Comparison of ENCODE assay signal across 1 cellular context in the genomic region with DNA sequence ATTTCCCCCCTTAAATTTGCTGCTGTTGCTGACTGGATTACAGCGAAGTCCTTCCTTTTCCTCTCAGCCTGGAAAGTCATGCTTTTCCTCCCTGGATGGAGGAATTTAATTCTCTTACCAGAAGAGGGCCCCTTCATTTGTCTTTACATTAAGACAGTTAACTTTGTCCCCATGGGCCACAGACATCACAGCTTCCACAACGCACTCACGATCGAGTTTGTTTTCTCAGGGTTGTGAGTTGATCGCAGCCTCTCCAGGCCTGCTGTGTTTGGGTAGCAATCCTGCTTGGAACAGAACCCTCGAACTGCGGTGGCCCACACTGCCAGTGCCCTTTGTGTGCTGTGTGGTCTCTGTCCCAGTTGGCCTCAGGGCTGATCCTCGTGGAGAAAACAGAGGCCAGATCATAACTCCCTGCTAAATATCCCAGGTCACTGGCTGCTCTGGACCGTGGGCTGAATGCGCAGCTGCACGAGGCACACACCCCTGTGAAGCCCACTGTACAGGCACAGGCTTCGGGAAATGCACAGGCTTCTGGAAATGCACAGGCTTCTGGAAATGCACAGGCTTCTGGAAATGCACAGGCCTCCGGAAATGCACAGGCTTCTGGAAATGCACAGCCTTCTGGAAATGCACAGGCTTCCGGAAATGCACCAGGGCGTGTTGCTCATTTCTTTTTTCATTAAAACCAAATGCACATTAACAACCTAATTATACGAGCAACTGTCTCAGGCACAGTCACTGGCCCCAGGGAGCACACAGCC.
TF ChIP-seq lines count a peak whose summit lies in the region.

No MANE protein-coding gene starts in this region.

TF ChIP-seq in K562, 482 proteins besides CTCF, POLR2A, EP300 and RAD21 (continued from another document):
- TF ChIP-seq, protein P1, sequence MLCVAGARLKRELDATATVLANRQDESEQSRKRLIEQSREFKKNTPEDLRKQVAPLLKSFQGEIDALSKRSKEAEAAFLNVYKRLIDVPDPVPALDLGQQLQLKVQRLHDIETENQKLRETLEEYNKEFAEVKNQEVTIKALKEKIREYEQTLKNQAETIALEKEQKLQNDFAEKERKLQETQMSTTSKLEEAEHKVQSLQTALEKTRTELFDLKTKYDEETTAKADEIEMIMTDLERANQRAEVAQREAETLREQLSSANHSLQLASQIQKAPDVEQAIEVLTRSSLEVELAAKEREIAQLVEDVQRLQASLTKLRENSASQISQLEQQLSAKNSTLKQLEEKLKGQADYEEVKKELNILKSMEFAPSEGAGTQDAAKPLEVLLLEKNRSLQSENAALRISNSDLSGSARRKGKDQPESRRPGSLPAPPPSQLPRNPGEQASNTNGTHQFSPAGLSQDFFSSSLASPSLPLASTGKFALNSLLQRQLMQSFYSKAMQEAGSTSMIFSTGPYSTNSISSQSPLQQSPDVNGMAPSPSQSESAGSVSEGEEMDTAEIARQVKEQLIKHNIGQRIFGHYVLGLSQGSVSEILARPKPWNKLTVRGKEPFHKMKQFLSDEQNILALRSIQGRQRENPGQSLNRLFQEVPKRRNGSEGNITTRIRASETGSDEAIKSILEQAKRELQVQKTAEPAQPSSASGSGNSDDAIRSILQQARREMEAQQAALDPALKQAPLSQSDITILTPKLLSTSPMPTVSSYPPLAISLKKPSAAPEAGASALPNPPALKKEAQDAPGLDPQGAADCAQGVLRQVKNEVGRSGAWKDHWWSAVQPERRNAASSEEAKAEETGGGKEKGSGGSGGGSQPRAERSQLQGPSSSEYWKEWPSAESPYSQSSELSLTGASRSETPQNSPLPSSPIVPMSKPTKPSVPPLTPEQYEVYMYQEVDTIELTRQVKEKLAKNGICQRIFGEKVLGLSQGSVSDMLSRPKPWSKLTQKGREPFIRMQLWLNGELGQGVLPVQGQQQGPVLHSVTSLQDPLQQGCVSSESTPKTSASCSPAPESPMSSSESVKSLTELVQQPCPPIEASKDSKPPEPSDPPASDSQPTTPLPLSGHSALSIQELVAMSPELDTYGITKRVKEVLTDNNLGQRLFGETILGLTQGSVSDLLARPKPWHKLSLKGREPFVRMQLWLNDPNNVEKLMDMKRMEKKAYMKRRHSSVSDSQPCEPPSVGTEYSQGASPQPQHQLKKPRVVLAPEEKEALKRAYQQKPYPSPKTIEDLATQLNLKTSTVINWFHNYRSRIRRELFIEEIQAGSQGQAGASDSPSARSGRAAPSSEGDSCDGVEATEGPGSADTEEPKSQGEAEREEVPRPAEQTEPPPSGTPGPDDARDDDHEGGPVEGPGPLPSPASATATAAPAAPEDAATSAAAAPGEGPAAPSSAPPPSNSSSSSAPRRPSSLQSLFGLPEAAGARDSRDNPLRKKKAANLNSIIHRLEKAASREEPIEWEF (CRISPR knock-in tag; IDR thresholded peaks at IDR 0.05), result no peak
- TF ChIP-seq, protein P2, sequence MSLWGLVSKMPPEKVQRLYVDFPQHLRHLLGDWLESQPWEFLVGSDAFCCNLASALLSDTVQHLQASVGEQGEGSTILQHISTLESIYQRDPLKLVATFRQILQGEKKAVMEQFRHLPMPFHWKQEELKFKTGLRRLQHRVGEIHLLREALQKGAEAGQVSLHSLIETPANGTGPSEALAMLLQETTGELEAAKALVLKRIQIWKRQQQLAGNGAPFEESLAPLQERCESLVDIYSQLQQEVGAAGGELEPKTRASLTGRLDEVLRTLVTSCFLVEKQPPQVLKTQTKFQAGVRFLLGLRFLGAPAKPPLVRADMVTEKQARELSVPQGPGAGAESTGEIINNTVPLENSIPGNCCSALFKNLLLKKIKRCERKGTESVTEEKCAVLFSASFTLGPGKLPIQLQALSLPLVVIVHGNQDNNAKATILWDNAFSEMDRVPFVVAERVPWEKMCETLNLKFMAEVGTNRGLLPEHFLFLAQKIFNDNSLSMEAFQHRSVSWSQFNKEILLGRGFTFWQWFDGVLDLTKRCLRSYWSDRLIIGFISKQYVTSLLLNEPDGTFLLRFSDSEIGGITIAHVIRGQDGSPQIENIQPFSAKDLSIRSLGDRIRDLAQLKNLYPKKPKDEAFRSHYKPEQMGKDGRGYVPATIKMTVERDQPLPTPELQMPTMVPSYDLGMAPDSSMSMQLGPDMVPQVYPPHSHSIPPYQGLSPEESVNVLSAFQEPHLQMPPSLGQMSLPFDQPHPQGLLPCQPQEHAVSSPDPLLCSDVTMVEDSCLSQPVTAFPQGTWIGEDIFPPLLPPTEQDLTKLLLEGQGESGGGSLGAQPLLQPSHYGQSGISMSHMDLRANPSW (CRISPR knock-in tag; IDR thresholded peaks at IDR 0.05), result no peak
- TF ChIP-seq, protein P3, sequence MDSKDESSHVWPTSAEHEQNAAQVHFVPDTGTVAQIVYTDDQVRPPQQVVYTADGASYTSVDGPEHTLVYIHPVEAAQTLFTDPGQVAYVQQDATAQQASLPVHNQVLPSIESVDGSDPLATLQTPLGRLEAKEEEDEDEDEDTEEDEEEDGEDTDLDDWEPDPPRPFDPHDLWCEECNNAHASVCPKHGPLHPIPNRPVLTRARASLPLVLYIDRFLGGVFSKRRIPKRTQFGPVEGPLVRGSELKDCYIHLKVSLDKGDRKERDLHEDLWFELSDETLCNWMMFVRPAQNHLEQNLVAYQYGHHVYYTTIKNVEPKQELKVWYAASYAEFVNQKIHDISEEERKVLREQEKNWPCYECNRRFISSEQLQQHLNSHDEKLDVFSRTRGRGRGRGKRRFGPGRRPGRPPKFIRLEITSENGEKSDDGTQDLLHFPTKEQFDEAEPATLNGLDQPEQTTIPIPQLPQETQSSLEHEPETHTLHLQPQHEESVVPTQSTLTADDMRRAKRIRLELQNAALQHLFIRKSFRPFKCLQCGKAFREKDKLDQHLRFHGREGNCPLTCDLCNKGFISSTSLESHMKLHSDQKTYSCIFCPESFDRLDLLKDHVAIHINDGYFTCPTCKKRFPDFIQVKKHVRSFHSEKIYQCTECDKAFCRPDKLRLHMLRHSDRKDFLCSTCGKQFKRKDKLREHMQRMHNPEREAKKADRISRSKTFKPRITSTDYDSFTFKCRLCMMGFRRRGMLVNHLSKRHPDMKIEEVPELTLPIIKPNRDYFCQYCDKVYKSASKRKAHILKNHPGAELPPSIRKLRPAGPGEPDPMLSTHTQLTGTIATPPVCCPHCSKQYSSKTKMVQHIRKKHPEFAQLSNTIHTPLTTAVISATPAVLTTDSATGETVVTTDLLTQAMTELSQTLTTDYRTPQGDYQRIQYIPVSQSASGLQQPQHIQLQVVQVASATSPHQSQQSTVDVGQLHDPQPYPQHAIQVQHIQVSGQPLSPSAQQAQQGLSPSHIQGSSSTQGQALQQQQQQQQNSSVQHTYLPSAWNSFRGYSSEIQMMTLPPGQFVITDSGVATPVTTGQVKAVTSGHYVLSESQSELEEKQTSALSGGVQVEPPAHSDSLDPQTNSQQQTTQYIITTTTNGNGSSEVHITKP (IDR thresholded peaks at IDR 0.05; ENCODE audit: partially characterized antibody), result no peak
- TF ChIP-seq, protein P4, sequence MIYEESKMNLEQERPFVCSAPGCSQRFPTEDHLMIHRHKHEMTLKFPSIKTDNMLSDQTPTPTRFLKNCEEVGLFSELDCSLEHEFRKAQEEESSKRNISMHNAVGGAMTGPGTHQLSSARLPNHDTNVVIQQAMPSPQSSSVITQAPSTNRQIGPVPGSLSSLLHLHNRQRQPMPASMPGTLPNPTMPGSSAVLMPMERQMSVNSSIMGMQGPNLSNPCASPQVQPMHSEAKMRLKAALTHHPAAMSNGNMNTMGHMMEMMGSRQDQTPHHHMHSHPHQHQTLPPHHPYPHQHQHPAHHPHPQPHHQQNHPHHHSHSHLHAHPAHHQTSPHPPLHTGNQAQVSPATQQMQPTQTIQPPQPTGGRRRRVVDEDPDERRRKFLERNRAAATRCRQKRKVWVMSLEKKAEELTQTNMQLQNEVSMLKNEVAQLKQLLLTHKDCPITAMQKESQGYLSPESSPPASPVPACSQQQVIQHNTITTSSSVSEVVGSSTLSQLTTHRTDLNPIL (CRISPR knock-in tag; IDR thresholded peaks at IDR 0.05), result no peak
- no peak for TF ChIP-seq MED1 (CRISPR knock-in tag; IDR thresholded peaks at IDR 0.05; ENCODE audit: borderline replicate concordance)
- no peak for TF ChIP-seq XRCC5 (IDR thresholded peaks at IDR 0.05; ENCODE audit: low read depth, low read length)
- TF ChIP-seq, protein P5, sequence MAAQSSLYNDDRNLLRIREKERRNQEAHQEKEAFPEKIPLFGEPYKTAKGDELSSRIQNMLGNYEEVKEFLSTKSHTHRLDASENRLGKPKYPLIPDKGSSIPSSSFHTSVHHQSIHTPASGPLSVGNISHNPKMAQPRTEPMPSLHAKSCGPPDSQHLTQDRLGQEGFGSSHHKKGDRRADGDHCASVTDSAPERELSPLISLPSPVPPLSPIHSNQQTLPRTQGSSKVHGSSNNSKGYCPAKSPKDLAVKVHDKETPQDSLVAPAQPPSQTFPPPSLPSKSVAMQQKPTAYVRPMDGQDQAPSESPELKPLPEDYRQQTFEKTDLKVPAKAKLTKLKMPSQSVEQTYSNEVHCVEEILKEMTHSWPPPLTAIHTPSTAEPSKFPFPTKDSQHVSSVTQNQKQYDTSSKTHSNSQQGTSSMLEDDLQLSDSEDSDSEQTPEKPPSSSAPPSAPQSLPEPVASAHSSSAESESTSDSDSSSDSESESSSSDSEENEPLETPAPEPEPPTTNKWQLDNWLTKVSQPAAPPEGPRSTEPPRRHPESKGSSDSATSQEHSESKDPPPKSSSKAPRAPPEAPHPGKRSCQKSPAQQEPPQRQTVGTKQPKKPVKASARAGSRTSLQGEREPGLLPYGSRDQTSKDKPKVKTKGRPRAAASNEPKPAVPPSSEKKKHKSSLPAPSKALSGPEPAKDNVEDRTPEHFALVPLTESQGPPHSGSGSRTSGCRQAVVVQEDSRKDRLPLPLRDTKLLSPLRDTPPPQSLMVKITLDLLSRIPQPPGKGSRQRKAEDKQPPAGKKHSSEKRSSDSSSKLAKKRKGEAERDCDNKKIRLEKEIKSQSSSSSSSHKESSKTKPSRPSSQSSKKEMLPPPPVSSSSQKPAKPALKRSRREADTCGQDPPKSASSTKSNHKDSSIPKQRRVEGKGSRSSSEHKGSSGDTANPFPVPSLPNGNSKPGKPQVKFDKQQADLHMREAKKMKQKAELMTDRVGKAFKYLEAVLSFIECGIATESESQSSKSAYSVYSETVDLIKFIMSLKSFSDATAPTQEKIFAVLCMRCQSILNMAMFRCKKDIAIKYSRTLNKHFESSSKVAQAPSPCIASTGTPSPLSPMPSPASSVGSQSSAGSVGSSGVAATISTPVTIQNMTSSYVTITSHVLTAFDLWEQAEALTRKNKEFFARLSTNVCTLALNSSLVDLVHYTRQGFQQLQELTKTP (IDR thresholded peaks at IDR 0.05; ENCODE audit: low read depth in 1 of 2, partially characterized antibody in 2 of 2), result no peak
- TF ChIP-seq KAT7 (CRISPR knock-in tag; IDR thresholded peaks at IDR 0.05; ENCODE audit: borderline replicate concordance), result no peak
- no peak for TF ChIP-seq NRF1 (conservative IDR thresholded peaks at IDR 0.05 in 1 of 2, IDR thresholded peaks at IDR 0.05 in 1 of 2)
- TF ChIP-seq ZNF717 (CRISPR knock-in tag; IDR thresholded peaks at IDR 0.05), result no peak
- no peak for TF ChIP-seq KDM5B (IDR thresholded peaks at IDR 0.05; ENCODE audit: insufficient replicate concordance, low read depth, low read length)
- no peak for TF ChIP-seq FOXK2 (conservative IDR thresholded peaks at IDR 0.05 in 1 of 2, IDR thresholded peaks at IDR 0.05 in 1 of 2; ENCODE audit: low read depth in 2 of 2)
- no peak for TF ChIP-seq RBM25 (IDR thresholded peaks at IDR 0.05; ENCODE audit: low read depth, low read length, severe bottlenecking)
